ENCODE assay signal across 18 cellular contexts in genomic region chr2:9781252-9781651, GRCh38.
DNase-seq lines count a peak whose midpoint lies in the region; ATAC-seq, FAIRE-seq and TF ChIP-seq lines count a peak whose summit lies in the region.
"Had no signal": no experiment of that assay in that cellular context is flagged by ENCODE, and none has a peak within 500 bp of the region (broad histone marks: within the 10 kb centered on the region; RNA-seq: fewer than 3 reads in every experiment).

No MANE protein-coding gene starts in this region.

- H3K27ac Mint-ChIP-seq in activated CD4-positive, alpha-beta T cell treated with anti-CD3 and anti-CD28 coated beads, Interleukin-2, amount 10 ng/mL, durations not matched to agents 24 days and 14 days = peak overlapping the region; percentile 98

- H3K9me3 ChIP-seq in mucosa of descending colon (no peaks in the 10 kb centered on the region), gastroesophageal sphincter (no peaks in the 10 kb centered on the region)
- H3K9me3 ChIP-seq: A549, heart right ventricle had no signal

- no peaks in the 10 kb centered on the region for H3K36me3 Mint-ChIP-seq in activated CD4-positive, alpha-beta T cell treated with anti-CD3 and anti-CD28 coated beads, Interleukin-2, amount 10 ng/mL, durations not matched to agents 24 days and 14 days (ENCODE audit: low read depth)

- 65 to 80% methylated on average over 2 to 3 of the region's 9 CpGs for WGBS in gastroesophageal sphincter (ENCODE audit: low coverage in 1 of 2), 2 donors

- no peak overlapping the region for H3K4me3 ChIP-seq in bronchial epithelial cell (ENCODE audit: low read depth, low read length)
- no peak overlapping the region for H3K4me3 ChIP-seq in mucosa of descending colon
- no peak overlapping the region for H3K4me3 ChIP-seq in gastroesophageal sphincter
- H3K4me3 ChIP-seq: A549, heart right ventricle, neural progenitor cell had no signal

- peaks cover 47% of the 10 kb centered on the region for H3K4me1 Mint-ChIP-seq in activated CD4-positive, alpha-beta T cell treated with anti-CD3 and anti-CD28 coated beads, Interleukin-2, amount 10 ng/mL, durations not matched to agents 24 days and 14 days

- H3K36me3 ChIP-seq in bronchial epithelial cell (ENCODE audit: control insufficient read depth, insufficient read depth, low read length) = no peaks in the 10 kb centered on the region
- H3K36me3 ChIP-seq in mucosa of descending colon (ENCODE audit: low read depth) = no peaks in the 10 kb centered on the region
- no peaks in the 10 kb centered on the region for H3K36me3 ChIP-seq in gastroesophageal sphincter
- H3K36me3 ChIP-seq: heart right ventricle, neural progenitor cell had no signal

- H3K27ac ChIP-seq in gastroesophageal sphincter = no peak overlapping the region
- H3K27ac ChIP-seq: heart right ventricle, neural progenitor cell had no signal

- no peak for TF ChIP-seq POLR2A in gastroesophageal sphincter (IDR thresholded peaks at IDR 0.05)

- peak; percentile 47 for FAIRE-seq in bronchial epithelial cell (lab: Jason Lieb, UNC)
- FAIRE-seq: A549, D721Med, H54, urothelium cell line had no signal

- H3K27me3 ChIP-seq in bronchial epithelial cell (ENCODE audit: control insufficient read depth, insufficient read depth, low read length) = no peaks in the 10 kb centered on the region
- H3K27me3 ChIP-seq in gastroesophageal sphincter = no peaks in the 10 kb centered on the region
- H3K27me3 ChIP-seq: heart right ventricle, neural progenitor cell had no signal

- intact Hi-C loops in activated CD4-positive, alpha-beta T cell treated with anti-CD3 and anti-CD28 coated beads, Interleukin-2, amount 10 ng/mL, durations not matched to agents 24 days and 14 days (cut with micrococcal nuclease) = no loop called here
- intact Hi-C loops in mucosa of descending colon (cut with DNase I, micrococcal nuclease) = no loop called here

- no peak for TF ChIP-seq CTCF in bronchial epithelial cell (IDR thresholded peaks at IDR 0.05; ENCODE audit: insufficient read depth, low read length, severe bottlenecking)
- TF ChIP-seq CTCF in mucosa of descending colon (IDR thresholded peaks at IDR 0.05) = no peak
- no peak for TF ChIP-seq CTCF in gastroesophageal sphincter (IDR thresholded peaks at IDR 0.05)

- no peak for TF ChIP-seq EP300 in gastroesophageal sphincter (IDR thresholded peaks at IDR 0.05)

- H3K27me3 Mint-ChIP-seq in activated CD4-positive, alpha-beta T cell treated with anti-CD3 and anti-CD28 coated beads, Interleukin-2, amount 10 ng/mL, durations not matched to agents 24 days and 14 days = no peaks in the 10 kb centered on the region

- DNase-seq in activated CD4-positive, alpha-beta T cell treated with anti-CD3 and anti-CD28 coated beads, Interleukin-2, amount 10 ng/mL, durations not matched to agents 24 days and 14 days = no peak
- no peak for DNase-seq in activated CD4-positive, alpha-beta T cell treated with anti-CD3 and anti-CD28 coated beads for 4 hours
- DNase-seq in M059J (ENCODE audit: low read depth) (peak; percentile 86), bronchial epithelial cell (ENCODE audit: low read depth) (peak; percentile 96), mucosa of descending colon (no peak), NCI-H2029 (lab: John Stamatoyannopoulos, UW) (no peak), NCI-H82 (lab: John Stamatoyannopoulos, UW) (no peak)
- DNase-seq: heart right ventricle; islet precursor cell; NCI-H1436; RPMI8226; stimulated activated naive CD8-positive, alpha-beta T cell treated with anti-CD3 and anti-CD28 coated beads, Interleukin-15, amount 100 ng/mL, for 72 hours had no signal

- peaks cover 4% of the 10 kb centered on the region for H3K9me3 Mint-ChIP-seq in activated CD4-positive, alpha-beta T cell treated with anti-CD3 and anti-CD28 coated beads, Interleukin-2, amount 10 ng/mL, durations not matched to agents 24 days and 14 days
- H3K9me3 Mint-ChIP-seq: neural progenitor cell; stimulated activated naive CD8-positive, alpha-beta T cell treated with anti-CD3 and anti-CD28 coated beads, Interleukin-15, amount 100 ng/mL, for 72 hours had no signal

- ATAC-seq in mucosa of descending colon (peak; percentile 50), gastroesophageal sphincter (no peak)

- no peak overlapping the region for H3K4me3 Mint-ChIP-seq in activated CD4-positive, alpha-beta T cell treated with anti-CD3 and anti-CD28 coated beads, Interleukin-2, amount 10 ng/mL, durations not matched to agents 24 days and 14 days

- H3K4me1 ChIP-seq in mucosa of descending colon (ENCODE audit: low read depth) (peaks cover 2% of the 10 kb centered on the region), gastroesophageal sphincter (no peaks in the 10 kb centered on the region)
- H3K4me1 ChIP-seq: neural progenitor cell had no signal

Comparison
In these comparisons a context has a peak if more than half of its experiments do, and no peak if none do; other contexts are left out.
1. DNase-seq: peak in M059J (single experiment) and bronchial epithelial cell (single experiment); none in activated CD4-positive, alpha-beta T cell treated with anti-CD3 and anti-CD28 coated beads, Interleukin-2, amount 10 ng/mL, durations not matched to agents 24 days and 14 days (single experiment), activated CD4-positive, alpha-beta T cell treated with anti-CD3 and anti-CD28 coated beads for 4 hours (0 of 2), mucosa of descending colon (0 of 3), NCI-H2029 (single experiment) and NCI-H82 (single experiment).